In genomic region chr6:111781055-111781708, GRCh38 we compare ENCODE assay signal across 11 cellular contexts.
DNase-seq lines count a peak whose midpoint lies in the region; ATAC-seq, FAIRE-seq and TF ChIP-seq lines count a peak whose summit lies in the region.
"Had no signal": no experiment of that assay in that cellular context is flagged by ENCODE, and none has a peak within 500 bp of the region (broad histone marks: within the 10 kb centered on the region; RNA-seq: fewer than 3 reads in every experiment).

No MANE protein-coding gene starts in this region.

- DNase-seq in T-helper 2 cell treated with Interferon-gamma antibody and Interleukin-4, amounts not matched to agents 5 μg/mL and 100 μg/mL, for 36 hours (ENCODE audit: low spot score) = no peak
- DNase-seq in T-helper 2 cell = no peak
- no peak for DNase-seq in activated CD4-positive, alpha-beta memory T cell treated with anti-CD3 and anti-CD28 coated beads, Interleukin-2, amount 10 ng/mL, durations not matched to agents 7 days and 5 days
- peak; percentile 42 for DNase-seq in glutamatergic neuron
- no peak for DNase-seq in small intestine
- no peak for DNase-seq in SK-N-DZ (ENCODE audit: low spot score)
- DNase-seq in NCI-H146 (lab: John Stamatoyannopoulos, UW) = no peak
- DNase-seq: activated CD4-positive, alpha-beta T cell treated with anti-CD3 and anti-CD28 coated beads, Interleukin-2, amount 50 U/mL, for 48 hours had no signal

- H3K9me3 ChIP-seq in small intestine (ENCODE audit: control insufficient read depth, low read depth) = no peaks in the 10 kb centered on the region

- no peaks in the 10 kb centered on the region for H3K27me3 Mint-ChIP-seq in T-helper 2 cell treated with Interferon-gamma antibody and Interleukin-4, amounts not matched to agents 5 μg/mL and 100 μg/mL, for 36 hours (ENCODE audit: low read depth)
- no peaks in the 10 kb centered on the region for H3K27me3 Mint-ChIP-seq in activated CD4-positive, alpha-beta memory T cell treated with anti-CD3 and anti-CD28 coated beads, Interleukin-2, amount 10 ng/mL, durations not matched to agents 7 days and 5 days
- peaks cover 2% of the 10 kb centered on the region for H3K27me3 Mint-ChIP-seq in glutamatergic neuron (ENCODE audit: unreplicated experiment)
- H3K27me3 Mint-ChIP-seq: IgD-negative memory B cell had no signal

- H3K4me3 ChIP-seq in small intestine (ENCODE audit: low read depth in 1 of 2, low read length in 2 of 2) = no peak overlapping the region

- no peak for ATAC-seq in GM18511 (IDR thresholded peaks at IDR 0.05; ENCODE audit: unreplicated experiment)

- no peaks in the 10 kb centered on the region for H3K27me3 ChIP-seq in small intestine (ENCODE audit: control insufficient read depth in 2 of 2, insufficient read depth in 2 of 2, low read length in 2 of 2)

- H3K9me3 Mint-ChIP-seq in T-helper 2 cell treated with Interferon-gamma antibody and Interleukin-4, amounts not matched to agents 5 μg/mL and 100 μg/mL, for 36 hours = no peaks in the 10 kb centered on the region
- H3K9me3 Mint-ChIP-seq in activated CD4-positive, alpha-beta memory T cell treated with anti-CD3 and anti-CD28 coated beads, Interleukin-2, amount 10 ng/mL, durations not matched to agents 7 days and 5 days = no peaks in the 10 kb centered on the region
- H3K9me3 Mint-ChIP-seq in glutamatergic neuron (ENCODE audit: unreplicated experiment) = peaks cover 15% of the 10 kb centered on the region
- H3K9me3 Mint-ChIP-seq: IgD-negative memory B cell had no signal

- H3K27ac Mint-ChIP-seq in T-helper 2 cell treated with Interferon-gamma antibody and Interleukin-4, amounts not matched to agents 5 μg/mL and 100 μg/mL, for 36 hours = peak overlapping the region; percentile 8
- peak overlapping the region; percentile 68 for H3K27ac Mint-ChIP-seq in activated CD4-positive, alpha-beta memory T cell treated with anti-CD3 and anti-CD28 coated beads, Interleukin-2, amount 10 ng/mL, durations not matched to agents 7 days and 5 days
- peak overlapping the region; percentile 88 for H3K27ac Mint-ChIP-seq in glutamatergic neuron (ENCODE audit: unreplicated experiment)

- peak overlapping the region; percentile 8 to 49 for H3K27ac ChIP-seq in small intestine (ENCODE audit: low read depth in 1 of 2, low read length in 1 of 2)

- peaks cover 69% of the 10 kb centered on the region for H3K4me1 Mint-ChIP-seq in T-helper 2 cell treated with Interferon-gamma antibody and Interleukin-4, amounts not matched to agents 5 μg/mL and 100 μg/mL, for 36 hours (ENCODE audit: low read depth)
- H3K4me1 Mint-ChIP-seq in activated CD4-positive, alpha-beta memory T cell treated with anti-CD3 and anti-CD28 coated beads, Interleukin-2, amount 10 ng/mL, durations not matched to agents 7 days and 5 days = peaks cover 91% of the 10 kb centered on the region
- peaks cover 60% of the 10 kb centered on the region for H3K4me1 Mint-ChIP-seq in glutamatergic neuron (ENCODE audit: low read depth, unreplicated experiment)

- H3K36me3 Mint-ChIP-seq in T-helper 2 cell treated with Interferon-gamma antibody and Interleukin-4, amounts not matched to agents 5 μg/mL and 100 μg/mL, for 36 hours (ENCODE audit: low read depth) = peaks cover 38% of the 10 kb centered on the region
- H3K36me3 Mint-ChIP-seq in activated CD4-positive, alpha-beta memory T cell treated with anti-CD3 and anti-CD28 coated beads, Interleukin-2, amount 10 ng/mL, durations not matched to agents 7 days and 5 days (ENCODE audit: low read depth) = peaks cover 54% of the 10 kb centered on the region
- H3K36me3 Mint-ChIP-seq in glutamatergic neuron (ENCODE audit: unreplicated experiment) = no peaks in the 10 kb centered on the region

- CTCF ChIA-PET in activated CD4-positive, alpha-beta memory T cell treated with anti-CD3 and anti-CD28 coated beads, Interleukin-2, amount 10 ng/mL, durations not matched to agents 7 days and 5 days (lab: Charles Lee) = interaction anchor here (1.4 to 1.6 kb wide), 3 partner anchors 12 to 214 kb away, joined by 3 to 5 read pairs (median 3); no protein-coding TSS in a partner anchor

- H3K4me1 ChIP-seq in small intestine (ENCODE audit: control insufficient read depth in 2 of 2, insufficient read depth in 1 of 2, low read depth in 1 of 2, low read length in 1 of 2) = peaks cover 0 to 5% of the 10 kb centered on the region in 2 donors

- no peak overlapping the region for H3K4me3 Mint-ChIP-seq in T-helper 2 cell treated with Interferon-gamma antibody and Interleukin-4, amounts not matched to agents 5 μg/mL and 100 μg/mL, for 36 hours
- peak overlapping the region; percentile 23 for H3K4me3 Mint-ChIP-seq in activated CD4-positive, alpha-beta memory T cell treated with anti-CD3 and anti-CD28 coated beads, Interleukin-2, amount 10 ng/mL, durations not matched to agents 7 days and 5 days
- peak overlapping the region; percentile 26 for H3K4me3 Mint-ChIP-seq in glutamatergic neuron (ENCODE audit: unreplicated experiment)
- H3K4me3 Mint-ChIP-seq: IgD-negative memory B cell had no signal

- FAIRE-seq in small intestine (lab: Jason Lieb, UNC) = no peak
- FAIRE-seq: endothelial cell of umbilical vein had no signal

- no peak for TF ChIP-seq CTCF in glutamatergic neuron (IDR thresholded peaks at IDR 0.05; ENCODE audit: partially characterized antibody, unreplicated experiment)

- WGBS in small intestine, 3 donors = 66 to 74% (median 72%) methylated on average over 11 of the region's 11 CpGs

- H3K36me3 ChIP-seq in small intestine (ENCODE audit: control insufficient read depth in 2 of 2, insufficient read depth in 2 of 2, low read length in 2 of 2) = no peaks in the 10 kb centered on the region

- POLR2A ChIA-PET in activated CD4-positive, alpha-beta memory T cell treated with anti-CD3 and anti-CD28 coated beads, Interleukin-2, amount 10 ng/mL, durations not matched to agents 7 days and 5 days (lab: Charles Lee) = interaction anchor here (0.9 to 9.6 kb wide), 10 partner anchors 8 to 92 kb away, joined by 3 to 92 read pairs (median 4); partner anchors contain the start of gene FYN

Comparison
In these comparisons a context has a peak if more than half of its experiments do, and no peak if none do; other contexts are left out.
1. H3K27ac Mint-ChIP-seq: peak in every context shown above with its lines; median percentile 88 in glutamatergic neuron; 68 in activated CD4-positive, alpha-beta memory T cell treated with anti-CD3 and anti-CD28 coated beads, Interleukin-2, amount 10 ng/mL, durations not matched to agents 7 days and 5 days; 8 in T-helper 2 cell treated with Interferon-gamma antibody and Interleukin-4, amounts not matched to agents 5 μg/mL and 100 μg/mL, for 36 hours.